ENCODE assay signal across 8 cellular contexts in the genomic region with DNA sequence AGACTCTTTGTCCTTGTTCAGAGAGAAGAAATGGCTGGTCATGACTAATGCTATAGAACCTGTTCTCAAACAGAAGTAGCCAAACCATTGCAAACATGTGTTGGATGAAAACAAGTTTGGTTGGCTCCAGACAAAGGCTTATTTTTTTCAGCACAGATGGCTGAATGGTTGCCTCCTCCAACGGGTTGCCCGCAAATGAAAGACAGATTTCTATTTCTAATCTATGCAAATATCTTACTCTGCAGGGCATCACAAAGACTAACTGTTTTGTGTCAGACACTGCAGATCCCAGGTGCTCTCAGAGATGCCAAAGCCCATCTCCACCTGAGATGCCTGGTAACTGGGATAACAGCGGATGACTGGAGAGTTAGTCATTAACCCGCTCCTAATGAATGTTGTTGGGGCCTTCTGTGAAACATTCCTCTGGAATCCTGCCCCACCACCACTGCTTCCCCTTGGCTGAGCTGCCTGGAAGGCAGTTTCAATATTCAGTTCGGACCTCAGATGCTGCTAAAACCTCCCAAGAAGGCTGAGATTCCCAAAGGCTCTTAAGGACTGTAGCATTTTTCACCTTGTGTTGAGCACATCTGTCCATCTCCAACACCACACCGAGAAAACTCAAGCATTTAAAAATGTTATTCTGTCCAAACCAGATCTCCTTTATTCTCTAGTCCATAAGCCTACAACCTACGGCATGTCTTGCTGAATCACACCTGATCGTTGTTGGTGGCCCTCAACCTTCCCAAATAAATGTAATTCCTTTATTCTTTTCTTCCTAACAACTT.
DNase-seq lines count a peak whose midpoint lies in the region; ATAC-seq and TF ChIP-seq lines count a peak whose summit lies in the region.

No MANE protein-coding gene starts in this region.

- peak overlapping the region; percentile 98 for H3K27ac ChIP-seq in Panc1 (ENCODE audit: low read length)
- H3K27ac ChIP-seq in aorta (ENCODE audit: low read depth in 1 of 2, low read length in 2 of 2) = no peak overlapping the region

- peaks cover 5% of the 10 kb centered on the region; the same call in 1 of the 2 replicates for H3K36me3 ChIP-seq in Panc1 (ENCODE audit: control insufficient read depth, insufficient read depth, low read length)
- H3K36me3 ChIP-seq in aorta (ENCODE audit: control insufficient read depth in 1 of 2, insufficient read depth in 2 of 2, low read length in 1 of 2) = peaks cover 0 to 4% of the 10 kb centered on the region in 2 donors

- in situ Hi-C loops in Panc1 (cut with HindIII; ENCODE audit: low pct_unique_long_range_greater_than_20kb, low sequenced_read_pairs) = no loop called here
- in situ Hi-C loops in GM13977 (cut with MboI; ENCODE audit: low pct_unique_long_range_greater_than_20kb, low sequenced_read_pairs, unreplicated experiment) = no loop called here

- WGBS in aorta, 2 donors = 67 to 75% methylated on average over 8 of the region's 8 CpGs

- no peaks in the 10 kb centered on the region for H3K9me3 ChIP-seq in Panc1 (ENCODE audit: control insufficient read depth, insufficient read depth, low read depth, low read length)
- no peaks in the 10 kb centered on the region for H3K9me3 ChIP-seq in aorta (ENCODE audit: control insufficient read depth, low read length)

- TSS peak; percentile 12 for BruUV-seq in Panc1 (replicated peaks; lab: Mats Ljungman, UMichigan)

- H3K27me3 ChIP-seq in Panc1 (ENCODE audit: control insufficient read depth, insufficient read depth, low read length) (no peaks in the 10 kb centered on the region), aorta (ENCODE audit: control insufficient read depth in 1 of 2, insufficient read depth in 2 of 2, low read length in 1 of 2) (no peaks in the 10 kb centered on the region)

- intact Hi-C loops in Panc1 (cut with micrococcal nuclease; ENCODE audit: unreplicated experiment) = no loop called here
- intact Hi-C loops in aorta (cut with DNase I) = no loop called here

- POLR2A ChIA-PET in Panc1 (lab: Charles Lee) = no interaction called here

- ATAC-seq in HG02840 (IDR thresholded peaks at IDR 0.05; ENCODE audit: low FRiP score, unreplicated experiment) (peak; percentile 62), Panc1 (peak; percentile 95), aorta (ENCODE audit: low FRiP score) (no peak)

- TF ChIP-seq CTCF in Panc1 (IDR thresholded peaks at IDR 0.05) (no peak), fibroblast of the aortic adventitia (IDR thresholded peaks at IDR 0.05; ENCODE audit: insufficient read depth, low read length) (no peak), retinal pigment epithelial cell (conservative IDR thresholded peaks at IDR 0.05; ENCODE audit: low read depth, low read length) (no peak), GM13977 (IDR thresholded peaks at IDR 0.05; ENCODE audit: extremely low read depth, insufficient read depth, missing control alignments) (no peak)

- peak overlapping the region; percentile 8 to 32; a peak in 3 of 4 replicates for H3K4me3 ChIP-seq in Panc1 (ENCODE audit: low read depth in 2 of 2, low read length in 2 of 2)
- peak overlapping the region; percentile 39 for H3K4me3 ChIP-seq in fibroblast of the aortic adventitia (ENCODE audit: low read depth, low read length)
- peak overlapping the region; percentile 29 for H3K4me3 ChIP-seq in retinal pigment epithelial cell (ENCODE audit: low read length)
- H3K4me3 ChIP-seq in aorta (ENCODE audit: low read length in 2 of 2) = no peak overlapping the region

- CTCF ChIA-PET in Panc1 (lab: Charles Lee) = interaction anchor here (1.1 kb wide), 1 partner anchor 9 kb away, joined by 3 read pairs; no protein-coding TSS in a partner anchor

- DNase-seq in GM03348 (ENCODE audit: low spot score) (peak; percentile 89), Panc1 (ENCODE audit: low read depth, low spot score) (peak; percentile 85), fibroblast of the aortic adventitia (ENCODE audit: low read depth) (peak; percentile 91), retinal pigment epithelial cell (ENCODE audit: low read depth) (peak; percentile 71), GM13977 (ENCODE audit: low spot score) (no peak), NCI-H146 treated with DMSO at 0.1 percent for 48 hours (lab: John Stamatoyannopoulos, UW; ENCODE audit: unreplicated experiment) (no peak), aorta (no peak)

- H3K4me1 ChIP-seq in Panc1 (ENCODE audit: control insufficient read depth, insufficient read depth, low read length) = peaks cover 65% of the 10 kb centered on the region
- peaks cover 0 to 2% of the 10 kb centered on the region in 2 donors for H3K4me1 ChIP-seq in aorta (ENCODE audit: control insufficient read depth in 1 of 2, insufficient read depth in 2 of 2, low read length in 2 of 2)

Comparison
In these comparisons a context has a peak if more than half of its experiments do, and no peak if none do; other contexts are left out.
1. DNase-seq: peak in GM03348 (single experiment), Panc1 (single experiment), fibroblast of the aortic adventitia (single experiment) and retinal pigment epithelial cell (single experiment); none in GM13977 (single experiment), NCI-H146 treated with DMSO at 0.1 percent for 48 hours (single experiment) and aorta (0 of 2).
2. H3K4me3 ChIP-seq: peak in Panc1 (2 of 2), fibroblast of the aortic adventitia (single experiment) and retinal pigment epithelial cell (single experiment); none in aorta (0 of 2).